26 cellular contexts compared by ENCODE assay signal in genomic region chr7:491958-492713, GRCh38. TPM values are rescaled to one million over a fixed set of nuclear protein-coding genes. Genes with fewer than 3 reads are reported as not detected.
DNase-seq lines count a peak whose midpoint lies in the region; ATAC-seq and TF ChIP-seq lines count a peak whose summit lies in the region.
"Had no signal": no experiment of that assay in that cellular context is flagged by ENCODE, and none has a peak within 500 bp of the region (broad histone marks: within the 10 kb centered on the region; RNA-seq: fewer than 3 reads in every experiment).

No MANE protein-coding gene starts in this region.

- H3K36me3 ChIP-seq in heart left ventricle = peaks cover 0 to 15% (median 8%) of the 10 kb centered on the region in 9 donors
- peaks cover 11% of the 10 kb centered on the region for H3K36me3 ChIP-seq in right atrium auricular region
- no peaks in the 10 kb centered on the region for H3K36me3 ChIP-seq in colonic mucosa

- no peak for TF ChIP-seq POLR2A in heart left ventricle (IDR thresholded peaks at IDR 0.05)

- ATAC-seq in heart left ventricle (peak in 1 of 4 donors; percentile 17), right cardiac atrium (no peak)
- ATAC-seq: gastroesophageal sphincter; GM23338; naive thymus-derived CD4-positive, alpha-beta T cell had no signal

- no peak overlapping the region for H3K4me3 ChIP-seq in heart left ventricle
- H3K4me3 ChIP-seq in right atrium auricular region = no peak overlapping the region
- no peak overlapping the region for H3K4me3 ChIP-seq in right cardiac atrium (ENCODE audit: low read length)
- no peak overlapping the region for H3K4me3 ChIP-seq in colonic mucosa
- H3K4me3 ChIP-seq: gastroesophageal sphincter, GM23338, PC-9 had no signal

- CTCF ChIA-PET in Calu3 (lab: Charles Lee) = no interaction called here

- H3K27ac Mint-ChIP-seq in nephron progenitor cell (peak overlapping the region; percentile 68), Calu3 (ENCODE audit: unreplicated experiment) (no peak overlapping the region)
- H3K27ac Mint-ChIP-seq: activated T-cell treated with anti-CD3 and anti-CD28 coated beads, Interleukin-2, amount 50 U/mL, for 24 hours; B cell; dendritic cell treated with granulocyte-macrophage colony-stimulating factor and Interleukin-4, amounts not matched to agents 40 ng/mL and 50 ng/mL, for 4 days; GM23338; naive thymus-derived CD4-positive, alpha-beta T cell; T-helper 1 cell treated with Interleukin-12 subunit alpha and Interleukin-12 subunit beta and Interleukin-4 antibody, amounts not matched to agents 30 μg/mL and 1 μg/mL, for 36 hours; type B pancreatic cell had no signal

- H3K4me3 Mint-ChIP-seq in nephron progenitor cell (no peak overlapping the region), Calu3 (ENCODE audit: low read depth, unreplicated experiment) (no peak overlapping the region)
- H3K4me3 Mint-ChIP-seq: activated T-cell treated with anti-CD3 and anti-CD28 coated beads, Interleukin-2, amount 50 U/mL, for 24 hours; B cell; dendritic cell treated with granulocyte-macrophage colony-stimulating factor and Interleukin-4, amounts not matched to agents 40 ng/mL and 50 ng/mL, for 4 days; GM23338; naive thymus-derived CD4-positive, alpha-beta T cell; T-helper 1 cell treated with Interleukin-12 subunit alpha and Interleukin-12 subunit beta and Interleukin-4 antibody, amounts not matched to agents 30 μg/mL and 1 μg/mL, for 36 hours; type B pancreatic cell had no signal

- H3K9me3 Mint-ChIP-seq in nephron progenitor cell (peaks cover 16% of the 10 kb centered on the region), Calu3 (ENCODE audit: low read depth, unreplicated experiment) (no peaks in the 10 kb centered on the region)
- H3K9me3 Mint-ChIP-seq: activated T-cell treated with anti-CD3 and anti-CD28 coated beads, Interleukin-2, amount 50 U/mL, for 24 hours; dendritic cell treated with granulocyte-macrophage colony-stimulating factor and Interleukin-4, amounts not matched to agents 40 ng/mL and 50 ng/mL, for 4 days; naive thymus-derived CD4-positive, alpha-beta T cell; T-helper 1 cell treated with Interleukin-12 subunit alpha and Interleukin-12 subunit beta and Interleukin-4 antibody, amounts not matched to agents 30 μg/mL and 1 μg/mL, for 36 hours; type B pancreatic cell had no signal

- intact Hi-C loops in heart left ventricle (cut with DNase I) (no loop called here), right cardiac atrium (cut with DNase I) (no loop called here), colonic mucosa (cut with DNase I) (no loop called here), Calu3 (cut with micrococcal nuclease; ENCODE audit: unreplicated experiment) (no loop called here)

- peak in 3 of 5 donors; percentile 18 to 43 (median 20) for DNase-seq in heart left ventricle
- no peak for DNase-seq in right atrium auricular region (ENCODE audit: low spot score)
- peak; percentile 12 to 45 (median 24) for DNase-seq in right cardiac atrium
- no peak for DNase-seq in nephron progenitor cell
- DNase-seq in stimulated activated naive CD4-positive, alpha-beta T cell treated with Interleukin-2 at 50 U/mL for 16 hours (lab: John Stamatoyannopoulos, UW) = no peak
- DNase-seq in NCI-H748 treated with DMSO at 0.1 percent for 48 hours (lab: John Stamatoyannopoulos, UW) = no peak
- no peak for DNase-seq in colonic mucosa
- DNase-seq in Calu3 = no peak
- DNase-seq: activated naive CD4-positive, alpha-beta T cell treated with Interleukin-2 at 50 U/mL for 16 hours; activated T-cell treated with anti-CD3 and anti-CD28 coated beads, Interleukin-2, amount 50 U/mL, for 24 hours; amniotic stem cell; COR-L47; islet precursor cell; mesenchymal stem cell; naive thymus-derived CD4-positive, alpha-beta T cell; NCI-H1417; NCI-H446; PC-9; stimulated activated CD8-positive, alpha-beta memory T cell treated with anti-CD3 and anti-CD28 coated beads, Interleukin-4, amount 100 ng/mL, for 48 hours had no signal

- WGBS in heart left ventricle, 4 donors = 73 to 83% (median 78%) methylated on average over 14 to 15 of the region's 15 CpGs
- 83% methylated on average over 15 of the region's 15 CpGs for WGBS in right cardiac atrium

- peaks cover 3% of the 10 kb centered on the region for H3K36me3 Mint-ChIP-seq in nephron progenitor cell (ENCODE audit: low read depth)
- no peaks in the 10 kb centered on the region for H3K36me3 Mint-ChIP-seq in Calu3 (ENCODE audit: insufficient read depth, unreplicated experiment)
- H3K36me3 Mint-ChIP-seq: naive thymus-derived CD4-positive, alpha-beta T cell; type B pancreatic cell had no signal

- H3K27ac ChIP-seq in heart left ventricle (no peak overlapping the region), right atrium auricular region (no peak overlapping the region), right cardiac atrium (ENCODE audit: low read length) (no peak overlapping the region), colonic mucosa (no peak overlapping the region)
- H3K27ac ChIP-seq: parathyroid adenoma, PC-9 had no signal

- H3K4me1 ChIP-seq in heart left ventricle (peaks cover 0 to 10% (median 0%) of the 10 kb centered on the region in 12 donors), right atrium auricular region (peaks cover 0 to 7% of the 10 kb centered on the region in 2 donors), right cardiac atrium (ENCODE audit: control insufficient read depth, insufficient read depth, low read length) (peaks cover 1% of the 10 kb centered on the region), colonic mucosa (no peaks in the 10 kb centered on the region)
- H3K4me1 ChIP-seq: parathyroid adenoma had no signal

- no peaks in the 10 kb centered on the region for H3K9me3 ChIP-seq in heart left ventricle
- no peaks in the 10 kb centered on the region for H3K9me3 ChIP-seq in right atrium auricular region
- no peaks in the 10 kb centered on the region for H3K9me3 ChIP-seq in right cardiac atrium (ENCODE audit: control insufficient read depth, low read length)
- no peaks in the 10 kb centered on the region for H3K9me3 ChIP-seq in colonic mucosa
- H3K9me3 ChIP-seq: gastroesophageal sphincter had no signal

- peaks cover 27% of the 10 kb centered on the region for H3K4me1 Mint-ChIP-seq in nephron progenitor cell
- no peaks in the 10 kb centered on the region for H3K4me1 Mint-ChIP-seq in Calu3 (ENCODE audit: low read depth, unreplicated experiment)
- H3K4me1 Mint-ChIP-seq: B cell; naive thymus-derived CD4-positive, alpha-beta T cell had no signal

- H3K27me3 ChIP-seq in heart left ventricle = peaks cover 0 to 4% (median 0%) of the 10 kb centered on the region in 9 donors
- H3K27me3 ChIP-seq in right atrium auricular region = no peaks in the 10 kb centered on the region
- H3K27me3 ChIP-seq in right cardiac atrium (ENCODE audit: control insufficient read depth, insufficient read depth) = no peaks in the 10 kb centered on the region
- no peaks in the 10 kb centered on the region for H3K27me3 ChIP-seq in colonic mucosa
- H3K27me3 ChIP-seq: gastroesophageal sphincter had no signal

- no peak overlapping the region for H3K9ac ChIP-seq in colonic mucosa (ENCODE audit: low read depth in 2 of 2, low read length in 2 of 2)
- H3K9ac ChIP-seq: parathyroid adenoma had no signal

- H3K27me3 Mint-ChIP-seq in nephron progenitor cell (ENCODE audit: low read depth, poor library complexity) (peaks cover 12% of the 10 kb centered on the region), Calu3 (ENCODE audit: unreplicated experiment) (peaks cover 27% of the 10 kb centered on the region)
- H3K27me3 Mint-ChIP-seq: activated T-cell treated with anti-CD3 and anti-CD28 coated beads, Interleukin-2, amount 50 U/mL, for 24 hours; type B pancreatic cell had no signal

- BruUV-seq in Calu3 (replicated peaks; lab: Mats Ljungman, UMichigan) = no TSS peak

- TF ChIP-seq CTCF in heart left ventricle (IDR thresholded peaks at IDR 0.05) (no peak), right atrium auricular region (IDR thresholded peaks at IDR 0.05) (no peak), nephron progenitor cell (IDR thresholded peaks at IDR 0.05) (no peak), colonic mucosa (IDR thresholded peaks at IDR 0.05) (no peak), Calu3 (IDR thresholded peaks at IDR 0.05; ENCODE audit: unreplicated experiment) (no peak)

RNA-seq across cellular contexts. Expression of gene PDGFA, which starts 27.5 kb away (rescaled TPM):
- total RNA-seq in heart left ventricle = 10 to 100 TPM; 19.4 to 50.9 (median 23.3) TPM
- 10 to 100 TPM; 11.8 to 17.9 TPM for polyA plus RNA-seq in heart left ventricle
- 10 to 100 TPM; 31.8 to 34.2 TPM for total RNA-seq in right atrium auricular region
- total RNA-seq in right cardiac atrium = 10 to 100 TPM; 32.2 to 44.3 (median 38.4) TPM
- polyA plus RNA-seq in right cardiac atrium = 18.3 TPM
- total RNA-seq in colonic mucosa = 10 to 100 TPM; 34.9 to 50.5 TPM
- total RNA-seq in Calu3 (2022) = 4.5 and 6.4 TPM in 2 replicates
- polyA plus RNA-seq: naive thymus-derived CD4-positive, alpha-beta T cell had no signal

Comparison
In these comparisons a context has a peak if more than half of its experiments do, and no peak if none do; other contexts are left out.
1. DNase-seq: peak in heart left ventricle (3 of 5) and right cardiac atrium (3 of 3); none in right atrium auricular region (single experiment), nephron progenitor cell (single experiment), stimulated activated naive CD4-positive, alpha-beta T cell treated with Interleukin-2 at 50 U/mL for 16 hours (single experiment), NCI-H748 treated with DMSO at 0.1 percent for 48 hours (single experiment), colonic mucosa (single experiment) and Calu3 (single experiment).